In genomic region chr12:55647027-55647426, GRCh38 we compare ENCODE assay signal across 17 cellular contexts. TPM values are rescaled to one million over a fixed set of nuclear protein-coding genes. Genes with fewer than 3 reads are reported as not detected.
A peak's percentile ranks its signal among the peaks of the same experiment; 100 is the strongest.
DNase-seq lines count a peak whose midpoint lies in the region; ATAC-seq, FAIRE-seq and TF ChIP-seq lines count a peak whose summit lies in the region.
"Had no signal": no experiment of that assay in that cellular context is flagged by ENCODE, and none has a peak within 500 bp of the region (broad histone marks: within the 10 kb centered on the region; RNA-seq: fewer than 3 reads in every experiment).

No MANE protein-coding gene starts in this region.

- H3K36me3 Mint-ChIP-seq in CD4-positive, alpha-beta T cell (ENCODE audit: low read depth) = no peaks in the 10 kb centered on the region
- H3K36me3 Mint-ChIP-seq in IgD-negative memory B cell (peaks cover 8% of the 10 kb centered on the region), osteocyte (ENCODE audit: unreplicated experiment) (no peaks in the 10 kb centered on the region)

- H2BK120ac ChIP-seq in H1 (replicated peaks; ENCODE audit: low read depth, low read length) = no peak overlapping the region

- H3K27ac Mint-ChIP-seq in CD4-positive, alpha-beta T cell = peak overlapping the region; percentile 85
- peak overlapping the region; percentile 84 to 99 (median 88) for H3K27ac Mint-ChIP-seq in IgD-negative memory B cell
- H3K27ac Mint-ChIP-seq in osteocyte (ENCODE audit: unreplicated experiment) = no peak overlapping the region

- H3K9ac ChIP-seq in H1 (replicated peaks in 1 of 4; ENCODE audit: extremely low read depth in 1 of 4, low read depth in 3 of 4, low read length in 3 of 4) (no peak overlapping the region), rectal smooth muscle tissue (ENCODE audit: low read length) (no peak overlapping the region)
- H3K9ac ChIP-seq: parathyroid adenoma had no signal

- H3K23ac ChIP-seq in H1 (ENCODE audit: insufficient read length) = no peak overlapping the region

- 0 out of 2 replicates have a peak overlapping the region, but pooled peaks have one; percentile 61 for H2BK20ac ChIP-seq in H1 (ENCODE audit: low read length)

- no peaks in the 10 kb centered on the region for H3K9me3 Mint-ChIP-seq in CD4-positive, alpha-beta T cell
- peaks cover 0 to 14% (median 2%) of the 10 kb centered on the region in 3 donors for H3K9me3 Mint-ChIP-seq in IgD-negative memory B cell
- H3K9me3 Mint-ChIP-seq in osteocyte (ENCODE audit: unreplicated experiment) = no peaks in the 10 kb centered on the region

- TF ChIP-seq EP300 in H1 (IDR thresholded peaks at IDR 0.05; ENCODE audit: borderline replicate concordance in 1 of 2, low read depth in 2 of 2, low read length in 2 of 2) = no peak

- H3K27me3 ChIP-seq in CD4-positive, alpha-beta T cell (ENCODE audit: control insufficient read depth, insufficient read depth, low read length) = no peaks in the 10 kb centered on the region
- no peaks in the 10 kb centered on the region for H3K27me3 ChIP-seq in H1 (replicated peaks in 1 of 4; ENCODE audit: control insufficient read depth in 3 of 4, extremely low read depth in 1 of 4, insufficient read depth in 3 of 4, low read length in 3 of 4)
- no peaks in the 10 kb centered on the region for H3K27me3 ChIP-seq in rectal smooth muscle tissue (ENCODE audit: control insufficient read depth, insufficient read depth, low read length)
- H3K27me3 ChIP-seq: BE2C had no signal

- H2AK5ac ChIP-seq in H1 (ENCODE audit: low read depth, low read length) = 0 out of 2 replicates have a peak overlapping the region, but pooled peaks have one; percentile 75

- no peak for TF ChIP-seq CTCF in CD4-positive, alpha-beta T cell (IDR thresholded peaks at IDR 0.05)
- TF ChIP-seq CTCF in H1 (IDR thresholded peaks at IDR 0.05; ENCODE audit: control extremely low read depth in 1 of 3, insufficient read depth in 1 of 3, low read depth in 1 of 3, low read length in 3 of 3) (no peak), osteocyte (IDR thresholded peaks at IDR 0.05) (no peak)

- no peak overlapping the region for H3K4me3 Mint-ChIP-seq in CD4-positive, alpha-beta T cell
- H3K4me3 Mint-ChIP-seq in IgD-negative memory B cell = peak overlapping the region in 2 of 4 donors; percentile 15 to 79
- H3K4me3 Mint-ChIP-seq in osteocyte (ENCODE audit: unreplicated experiment) = no peak overlapping the region

- no peak overlapping the region for H3K56ac ChIP-seq in H1 (replicated peaks; ENCODE audit: insufficient read length, low read depth, low read length)

- H3K14ac ChIP-seq in H1 (ENCODE audit: insufficient read length) = no peak overlapping the region

- no peaks in the 10 kb centered on the region for H3K9me3 ChIP-seq in CD4-positive, alpha-beta T cell (ENCODE audit: control insufficient read depth, low read length)
- H3K9me3 ChIP-seq in H1 (ENCODE audit: insufficient read depth in 2 of 2, low read depth in 1 of 2, low read length in 1 of 2) = peaks cover 8 to 14% of the 10 kb centered on the region in 2 experiments; a peak in 3 of 4 replicates
- H3K9me3 ChIP-seq: BE2C had no signal

- H2BK15ac ChIP-seq in H1 (ENCODE audit: low read length) = peak overlapping the region; percentile 88; the same call in 1 of the 2 replicates

- H3K4me3 ChIP-seq in H1 (ENCODE audit: extremely low read depth in 1 of 4, insufficient read depth in 2 of 4, low read depth in 3 of 4, low read length in 4 of 4) (no peak overlapping the region), rectal smooth muscle tissue (ENCODE audit: low read length) (no peak overlapping the region)

- no peak overlapping the region for H4K5ac ChIP-seq in H1 (ENCODE audit: insufficient read length, low read depth, low read length)

- H3K4me1 ChIP-seq in H1 (replicated peaks in 1 of 4; ENCODE audit: control insufficient read depth in 3 of 4, insufficient read depth in 4 of 4, low read length in 3 of 4) (peaks cover 0 to 5% (median 4%) of the 10 kb centered on the region in 4 experiments; a peak in 5 of 7 replicates), rectal smooth muscle tissue (ENCODE audit: control insufficient read depth, insufficient read depth, low read length) (peaks cover 3% of the 10 kb centered on the region)
- H3K4me1 ChIP-seq: BE2C, parathyroid adenoma had no signal

- 0 out of 2 replicates have a peak, but pooled peaks cover 4% of the 10 kb centered on the region for H3K23me2 ChIP-seq in H1 (ENCODE audit: low read depth, low read length)

- TF ChIP-seq POLR2A in H1 (IDR thresholded peaks at IDR 0.05; ENCODE audit: control extremely low read depth in 1 of 2, low read depth in 2 of 2, low read length in 2 of 2) (no peak), H54 (IDR thresholded peaks at IDR 0.05; ENCODE audit: low read depth, low read length) (no peak)

- H3K4me2 ChIP-seq in H1 (ENCODE audit: insufficient read depth in 1 of 2, low read depth in 2 of 2, low read length in 2 of 2) = peak overlapping the region in 1 of 2 experiments; percentile 18; a peak in 1 of 4 replicates

- H2BK12ac ChIP-seq in H1 (ENCODE audit: low read depth, low read length) = 0 out of 2 replicates have a peak overlapping the region, but pooled peaks have one; percentile 85

- no peak for DNase-seq in CD4-positive, alpha-beta T cell
- DNase-seq in H1 (ENCODE audit: low read depth in 1 of 2, low spot score in 2 of 2) (no peak), NCI-H128 (lab: John Stamatoyannopoulos, UW; ENCODE audit: unreplicated experiment) (no peak), H54 (ENCODE audit: insufficient read length, low spot score) (no peak), osteocyte (ENCODE audit: extremely low spot score, unreplicated experiment) (no peak), SIG-M5 treated with dmso at 0.1 percent for 504 hours (lab: John Stamatoyannopoulos, UW; ENCODE audit: unreplicated experiment) (no peak)
- DNase-seq: activated T-cell treated with anti-CD3 and anti-CD28 coated beads, Interleukin-2, amount 50 U/mL, for 1 hour; BE2C; NCI-H526; SHP77 treated with DMSO at 0.1 percent for 48 hours; stimulated activated CD4-positive, alpha-beta T cell treated with anti-CD3 and anti-CD28 coated beads, Interleukin-4, amount 100 ng/mL, for 1 hour; stimulated activated naive B cell treated with anti-CD40 and anti-IgM and Interleukin-4, amounts not matched to agents 10 μg/mL and 1 μg/mL and 100 μg/mL, for 72 hours had no signal

- no peak overlapping the region for H3K4ac ChIP-seq in H1 (replicated peaks; ENCODE audit: insufficient read length, low read depth, low read length)

- H3K79me1 ChIP-seq in H1 (ENCODE audit: low read depth, low read length) = no peaks in the 10 kb centered on the region

- intact Hi-C loops in CD4-positive, alpha-beta T cell (cut with DNase I, micrococcal nuclease) = no loop called here

- 90% methylated on average over 5 of the region's 5 CpGs; no CpG with 5 or more reads in 1 of the 2 experiments for WGBS in H1 (ENCODE audit: extremely low coverage in 1 of 2, insufficient coverage in 1 of 2, insufficient read length in 1 of 2, insufficient replicate concordance in 2 of 2, low coverage in 1 of 2, low lambda C conversion rate in 2 of 2, missing lambda C conversion rate in 1 of 2), 2 experiments

- TF ChIP-seq RAD21 in H1 (IDR thresholded peaks at IDR 0.05 in 1 of 2, conservative IDR thresholded peaks at IDR 0.05 in 1 of 2; ENCODE audit: low read depth in 2 of 2, low read length in 2 of 2) = no peak

- H3K27me3 Mint-ChIP-seq in CD4-positive, alpha-beta T cell = no peaks in the 10 kb centered on the region
- H3K27me3 Mint-ChIP-seq in IgD-negative memory B cell = no peaks in the 10 kb centered on the region
- H3K27me3 Mint-ChIP-seq in osteocyte (ENCODE audit: unreplicated experiment) = peaks cover 10% of the 10 kb centered on the region
- H3K27me3 Mint-ChIP-seq: stimulated activated naive B cell treated with anti-CD40 and anti-IgM and Interleukin-4, amounts not matched to agents 10 μg/mL and 1 μg/mL and 100 μg/mL, for 72 hours had no signal

- CTCF ChIA-PET in CD4-positive, alpha-beta T cell (lab: Charles Lee) = interaction anchor here (0.6 to 5.0 kb wide), 8 partner anchors 7 to 689 kb away, joined by 3 to 51 read pairs (median 4); partner anchors contain the start of gene DNAJC14
- CTCF ChIA-PET in H1 (lab: Charles Lee; ENCODE audit: partially characterized antibody) = interaction anchor here (0.7 to 4.8 kb wide), 13 partner anchors 10 to 452 kb away, joined by 3 to 58 read pairs (median 5); partner anchors contain the start of gene OR10P1

- no peak overlapping the region for H4K91ac ChIP-seq in H1 (replicated peaks; ENCODE audit: insufficient read length, low read length)

- no peak overlapping the region for H4K8ac ChIP-seq in H1 (ENCODE audit: extremely low read depth, insufficient read depth, low read length)

- POLR2A ChIA-PET in CD4-positive, alpha-beta T cell (lab: Charles Lee) = interaction anchor here (0.9 to 3.2 kb wide), 3 partner anchors 9 to 83 kb away, joined by 3 to 13 read pairs (median 6); partner anchors contain the start of gene BLOC1S1
- POLR2A ChIA-PET in H1 (lab: Charles Lee; ENCODE audit: partially characterized antibody) = interaction anchor here (1.2 kb wide), 1 partner anchor 69 kb away, joined by 3 read pairs; the partner anchor contains the start of gene BLOC1S1

- H3K18ac ChIP-seq in H1 (ENCODE audit: extremely low read depth, low read length) = no peak overlapping the region

- ATAC-seq in CD4-positive, alpha-beta T cell (ENCODE audit: poor library complexity) = no peak

- FAIRE-seq in H1 (lab: Jason Lieb, UNC) (no peak), H54 (lab: Jason Lieb, UNC) (no peak)

- H3K27ac ChIP-seq in CD4-positive, alpha-beta T cell (ENCODE audit: low read depth, low read length) = peak overlapping the region; percentile 24
- H3K27ac ChIP-seq in H1 (ENCODE audit: low read depth, low read length) (no peak overlapping the region), rectal smooth muscle tissue (ENCODE audit: low read depth, low read length) (peak overlapping the region; percentile 75)
- H3K27ac ChIP-seq: parathyroid adenoma had no signal

- no peaks in the 10 kb centered on the region for H4K20me1 ChIP-seq in H1 (replicated peaks in 1 of 2; ENCODE audit: control insufficient read depth in 1 of 2, insufficient read depth in 2 of 2, low read length in 2 of 2)

- 0 out of 2 replicates have a peak overlapping the region, but pooled peaks have one; percentile 48 for H2BK5ac ChIP-seq in H1 (ENCODE audit: low read depth, low read length)

- 0 out of 2 replicates have a peak overlapping the region, but pooled peaks have one; percentile 96 for H2AFZ ChIP-seq in H1 (ENCODE audit: low read length)

- H3K79me2 ChIP-seq in H1 (ENCODE audit: control insufficient read depth in 1 of 2, insufficient read depth in 2 of 2, low read length in 2 of 2) = no peaks in the 10 kb centered on the region
- H3K79me2 ChIP-seq: parathyroid adenoma had no signal

- peaks cover 22% of the 10 kb centered on the region for H3K4me1 Mint-ChIP-seq in CD4-positive, alpha-beta T cell (ENCODE audit: low read depth)
- H3K4me1 Mint-ChIP-seq in IgD-negative memory B cell (peaks cover 22 to 38% (median 22%) of the 10 kb centered on the region in 3 donors), osteocyte (ENCODE audit: unreplicated experiment) (peaks cover 1% of the 10 kb centered on the region)
- H3K4me1 Mint-ChIP-seq: endodermal cell had no signal

- H3K36me3 ChIP-seq in H1 (ENCODE audit: control insufficient read depth in 2 of 4, insufficient read depth in 4 of 4, low read length in 3 of 4) = no peaks in the 10 kb centered on the region; a peak in 1 of 8 replicates
- H3K36me3 ChIP-seq in rectal smooth muscle tissue (ENCODE audit: control insufficient read depth, insufficient read depth, low read length) = no peaks in the 10 kb centered on the region
- H3K36me3 ChIP-seq: BE2C had no signal

RNA-seq across cellular contexts. Expression of gene OR10P1, which starts 10.3 kb away (rescaled TPM):
- not detected for total RNA-seq in CD4-positive, alpha-beta T cell
- polyA plus RNA-seq in IgD-negative memory B cell = not detected
- not detected in 2 replicates for total RNA-seq in H1 (2021; fragmentation: NEBNext Ultra II Directional; extraction: Animal tissue kit (Norgen Biotek cat#: 25700))
- polyA plus RNA-seq in H1 (2011; rRNA removed) = not detected in 2 replicates
- not detected for polyA plus RNA-seq in H1 (2011; cell fraction: cytosol; rRNA removed)
- polyA plus RNA-seq in H1 (2011; cell fraction: nucleus; rRNA removed) = not detected
- not detected in 4 replicates for polyA plus RNA-seq in H1 (2012, experiment 1 of 2)
- not detected for polyA plus RNA-seq in H1 (2012, experiment 2 of 2)
- not detected for polyA plus RNA-seq in H1 (2013, experiment 1 of 2)
- polyA plus RNA-seq in H1 (2013, experiment 2 of 2) = not detected
- not detected in 2 replicates for polyA minus RNA-seq in H1 (2011; rRNA and poly(A)+ RNA removed)
- polyA minus RNA-seq in H1 (2011; cell fraction: cytosol; rRNA and poly(A)+ RNA removed) = not detected
- polyA minus RNA-seq in H1 (2011; cell fraction: nucleus; rRNA and poly(A)+ RNA removed) = not detected
- not detected in 2 replicates for total RNA-seq in osteocyte
- total RNA-seq: endodermal cell, liver had no signal
- polyA plus RNA-seq: liver had no signal
